Comparison of ENCODE assay signal across 8 cellular contexts in the genomic region with DNA sequence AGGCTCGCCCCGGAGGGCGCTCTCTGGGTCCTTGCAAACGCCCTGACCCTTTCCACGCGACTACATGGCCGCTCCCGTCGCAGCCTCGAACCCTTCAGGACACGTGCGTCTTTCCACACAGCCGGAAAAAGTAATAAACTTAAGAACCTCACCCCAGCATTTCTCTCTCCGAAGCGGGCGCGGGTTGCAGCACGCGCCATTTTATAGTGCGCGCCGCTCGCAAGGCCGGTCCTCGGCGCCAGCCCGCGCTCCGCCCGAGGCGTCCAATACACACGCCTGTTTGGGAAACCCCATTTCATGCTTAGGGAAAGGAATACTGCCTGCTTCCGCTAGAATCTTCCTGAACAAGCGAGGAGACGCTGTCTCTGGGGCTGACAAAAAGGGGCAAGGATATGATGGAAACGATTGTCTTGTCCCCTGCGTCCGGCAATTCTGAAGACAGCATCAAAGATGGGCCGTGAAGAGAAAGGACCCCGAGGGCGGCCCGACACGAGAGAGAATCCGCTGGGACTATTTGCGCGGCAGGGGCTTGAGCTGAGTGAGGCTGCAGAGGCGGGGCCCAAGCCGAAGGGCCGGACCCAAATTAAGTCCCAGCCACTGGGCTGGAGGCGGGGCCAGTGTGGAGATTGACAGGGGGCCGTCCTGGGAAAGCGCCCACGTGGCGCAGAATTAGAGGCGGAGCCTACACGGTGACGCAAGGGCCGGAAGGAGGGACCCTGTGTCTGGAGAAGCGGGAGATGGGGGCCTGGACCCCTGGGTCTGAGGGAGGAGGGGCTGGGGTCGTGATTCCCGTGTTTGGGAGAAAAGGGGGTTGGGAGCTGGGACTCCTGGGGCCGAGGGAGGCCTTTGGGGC. TPM values are rescaled to one million over a fixed set of nuclear protein-coding genes. Genes with fewer than 3 reads are reported as not detected.
DNase-seq lines count a peak whose midpoint lies in the region; ATAC-seq, FAIRE-seq and TF ChIP-seq lines count a peak whose summit lies in the region.

No MANE protein-coding gene starts in this region.

- peaks cover 40% of the 10 kb centered on the region for H3K79me2 ChIP-seq in keratinocyte (ENCODE audit: control insufficient read depth, insufficient read depth, low read length)

- no peak for TF ChIP-seq CTCF in keratinocyte (optimal IDR thresholded peaks at IDR 0.05 in 1 of 3, IDR thresholded peaks at IDR 0.05 in 1 of 3, conservative IDR thresholded peaks at IDR 0.05 in 1 of 3; ENCODE audit: extremely low read depth in 1 of 3, insufficient read depth in 2 of 3, low read length in 3 of 3)

- peak overlapping the region; percentile 73 to 93 (median 78) for H3K4me3 ChIP-seq in keratinocyte (ENCODE audit: control insufficient read depth in 2 of 3, extremely low read depth in 1 of 3, insufficient read depth in 2 of 3, low read depth in 1 of 3, low read length in 3 of 3)

- H3K27me3 ChIP-seq in keratinocyte (ENCODE audit: control insufficient read depth, extremely low read depth, insufficient read depth, low read length) = no peaks in the 10 kb centered on the region

- peak; percentile 99 for TF ChIP-seq POLR2A in GM19193 (IDR thresholded peaks at IDR 0.05; ENCODE audit: extremely low read depth, insufficient read depth, insufficient read length)

- H2AFZ ChIP-seq in keratinocyte (ENCODE audit: control insufficient read depth, low read length) = peak overlapping the region; percentile 98

- peaks cover 14% of the 10 kb centered on the region for H4K20me1 ChIP-seq in keratinocyte (ENCODE audit: control insufficient read depth, extremely low read depth, insufficient read depth, low read length)

- no peaks in the 10 kb centered on the region for H3K9me1 ChIP-seq in keratinocyte (ENCODE audit: control insufficient read depth, extremely low read depth, insufficient read depth, low read length)

- peaks cover 19% of the 10 kb centered on the region for H3K4me1 ChIP-seq in keratinocyte (ENCODE audit: control insufficient read depth, extremely low read depth, insufficient read depth, low read length)

- peak overlapping the region; percentile 99 for H3K9ac ChIP-seq in keratinocyte (ENCODE audit: control insufficient read depth, extremely low read depth, insufficient read depth, low read length)

- dilution Hi-C loops in keratinocyte (cut with MboI; ENCODE audit: extremely low pct_ligation_motif_present, low sequenced_read_pairs) = no loop called here

- peaks cover 4 to 22% of the 10 kb centered on the region in 2 experiments for H3K36me3 ChIP-seq in keratinocyte (ENCODE audit: control insufficient read depth in 2 of 2, extremely low read depth in 1 of 2, insufficient read depth in 2 of 2, low read length in 2 of 2)

- peak; percentile 65 for FAIRE-seq in keratinocyte (lab: Jason Lieb, UNC)

- peak overlapping the region; percentile 94 for H3K4me2 ChIP-seq in keratinocyte (ENCODE audit: control insufficient read depth, extremely low read depth, insufficient read depth, low read depth, low read length)

- peak; percentile 90 for ATAC-seq in HG03432 (IDR thresholded peaks at IDR 0.05; ENCODE audit: unreplicated experiment)

- peak overlapping the region; percentile 100 for H3K27ac ChIP-seq in keratinocyte (ENCODE audit: control insufficient read depth, insufficient read depth, low read length)

- DNase-seq in AML-193 (lab: John Stamatoyannopoulos, UW) = peak; percentile 97
- peak; percentile 97 for DNase-seq in NCI-H460 (ENCODE audit: extremely low read depth, low read depth)
- peak; percentile 97 for DNase-seq in activated CD4-positive, alpha-beta T cell treated with anti-CD3 and anti-CD28 coated beads for 1 hour
- peak; percentile 98 for DNase-seq in cerebellum (ENCODE audit: low spot score)
- DNase-seq in keratinocyte (ENCODE audit: low read depth, low spot score) = peak; percentile 83
- DNase-seq in stimulated activated CD4-positive, alpha-beta T cell treated with anti-CD3 and anti-CD28 coated beads, Interleukin-12 subunit alpha, Interleukin-12 subunit beta, amount 100 ng/mL, for 48 hours (ENCODE audit: low read depth in 2 of 3, low spot score in 1 of 3) = peak; percentile 95 to 98 (median 98)

- no peaks in the 10 kb centered on the region for H3K9me3 ChIP-seq in keratinocyte (ENCODE audit: control insufficient read depth, low read depth, low read length)

RNA-seq across cellular contexts. Expression of a gene that starts 14.4 kb away (rescaled TPM):
- total RNA-seq in NCI-H460 (2014; rRNA removed; shearing (Covaris generic)) = 0.32 TPM in 1 of 2 replicates, not detected in the other
- polyA plus RNA-seq in NCI-H460 (2014; cell fraction: nucleus; rRNA removed) = not detected in 2 replicates
- total RNA-seq in cerebellum = not detected
- not detected in 3 replicates for polyA plus RNA-seq in keratinocyte
- polyA plus RNA-seq in keratinocyte (2011; ENCODE audit: low read depth) = not detected
- not detected in 2 replicates for polyA plus RNA-seq in keratinocyte (2011; cell fraction: cytosol; rRNA removed)
- polyA plus RNA-seq in keratinocyte (2011; cell fraction: nucleus; rRNA removed) = not detected in 2 replicates
- polyA plus RNA-seq in keratinocyte (2012; ENCODE audit: low replicate concordance) = not detected in 2 replicates
- not detected in 3 replicates for polyA minus RNA-seq in keratinocyte
- polyA minus RNA-seq in keratinocyte (2011; cell fraction: cytosol; rRNA and poly(A)+ RNA removed) = not detected
- not detected in 2 replicates for polyA minus RNA-seq in keratinocyte (2011; cell fraction: nucleus; rRNA and poly(A)+ RNA removed)

RNA-seq across cellular contexts. Expression of a gene that starts 18.9 kb away (rescaled TPM):
- total RNA-seq in NCI-H460 (2014; rRNA removed; shearing (Covaris generic)) = 0.40 and 0.64 TPM in 2 replicates
- not detected in 2 replicates for polyA plus RNA-seq in NCI-H460 (2014; cell fraction: nucleus; rRNA removed)
- not detected for total RNA-seq in cerebellum
- 0.10 to 0.39 TPM (median 0.31 TPM) in 3 replicates for polyA plus RNA-seq in keratinocyte
- polyA plus RNA-seq in keratinocyte (2011; ENCODE audit: low read depth) = 5.6 TPM
- polyA plus RNA-seq in keratinocyte (2011; cell fraction: cytosol; rRNA removed) = 0.09 and 0.18 TPM in 2 replicates
- 0.37 and 0.61 TPM in 2 replicates for polyA plus RNA-seq in keratinocyte (2011; cell fraction: nucleus; rRNA removed)
- 0.25 and 11.3 TPM in 2 replicates for polyA plus RNA-seq in keratinocyte (2012; ENCODE audit: low replicate concordance)
- polyA minus RNA-seq in keratinocyte = 0.48 to 0.66 TPM in 2 of 3 replicates, not detected in the other
- not detected for polyA minus RNA-seq in keratinocyte (2011; cell fraction: cytosol; rRNA and poly(A)+ RNA removed)
- not detected in 2 replicates for polyA minus RNA-seq in keratinocyte (2011; cell fraction: nucleus; rRNA and poly(A)+ RNA removed)

RNA-seq across cellular contexts. Expression of a gene that starts 28.7 kb away (rescaled TPM):
- not detected in 2 replicates for total RNA-seq in NCI-H460 (2014; rRNA removed; shearing (Covaris generic))
- not detected in 2 replicates for polyA plus RNA-seq in NCI-H460 (2014; cell fraction: nucleus; rRNA removed)
- total RNA-seq in cerebellum = not detected
- not detected in 3 replicates for polyA plus RNA-seq in keratinocyte
- polyA plus RNA-seq in keratinocyte (2011; ENCODE audit: low read depth) = not detected
- not detected in 2 replicates for polyA plus RNA-seq in keratinocyte (2011; cell fraction: cytosol; rRNA removed)
- not detected in 2 replicates for polyA plus RNA-seq in keratinocyte (2011; cell fraction: nucleus; rRNA removed)
- not detected in 2 replicates for polyA plus RNA-seq in keratinocyte (2012; ENCODE audit: low replicate concordance)
- not detected in 3 replicates for polyA minus RNA-seq in keratinocyte
- polyA minus RNA-seq in keratinocyte (2011; cell fraction: cytosol; rRNA and poly(A)+ RNA removed) = not detected
- not detected in 2 replicates for polyA minus RNA-seq in keratinocyte (2011; cell fraction: nucleus; rRNA and poly(A)+ RNA removed)

RNA-seq across cellular contexts. Expression of a gene that starts 34.4 kb away (rescaled TPM):
- total RNA-seq in NCI-H460 (2014; rRNA removed; shearing (Covaris generic)) = not detected in 2 replicates
- not detected in 2 replicates for polyA plus RNA-seq in NCI-H460 (2014; cell fraction: nucleus; rRNA removed)
- not detected for total RNA-seq in cerebellum
- not detected in 3 replicates for polyA plus RNA-seq in keratinocyte
- not detected for polyA plus RNA-seq in keratinocyte (2011; ENCODE audit: low read depth)
- not detected in 2 replicates for polyA plus RNA-seq in keratinocyte (2011; cell fraction: cytosol; rRNA removed)
- polyA plus RNA-seq in keratinocyte (2011; cell fraction: nucleus; rRNA removed) = not detected in 2 replicates
- polyA plus RNA-seq in keratinocyte (2012; ENCODE audit: low replicate concordance) = not detected in 2 replicates
- polyA minus RNA-seq in keratinocyte = not detected in 3 replicates
- polyA minus RNA-seq in keratinocyte (2011; cell fraction: cytosol; rRNA and poly(A)+ RNA removed) = not detected
- not detected in 2 replicates for polyA minus RNA-seq in keratinocyte (2011; cell fraction: nucleus; rRNA and poly(A)+ RNA removed)

RNA-seq across cellular contexts. Expression of a gene that starts 50.1 kb away (rescaled TPM):
- not detected in 2 replicates for total RNA-seq in NCI-H460 (2014; rRNA removed; shearing (Covaris generic))
- polyA plus RNA-seq in NCI-H460 (2014; cell fraction: nucleus; rRNA removed) = not detected in 2 replicates
- not detected for total RNA-seq in cerebellum
- not detected in 3 replicates for polyA plus RNA-seq in keratinocyte
- not detected for polyA plus RNA-seq in keratinocyte (2011; ENCODE audit: low read depth)
- polyA plus RNA-seq in keratinocyte (2011; cell fraction: cytosol; rRNA removed) = not detected in 2 replicates
- not detected in 2 replicates for polyA plus RNA-seq in keratinocyte (2011; cell fraction: nucleus; rRNA removed)
- polyA plus RNA-seq in keratinocyte (2012; ENCODE audit: low replicate concordance) = not detected in 2 replicates
- not detected in 3 replicates for polyA minus RNA-seq in keratinocyte
- not detected for polyA minus RNA-seq in keratinocyte (2011; cell fraction: cytosol; rRNA and poly(A)+ RNA removed)
- not detected in 2 replicates for polyA minus RNA-seq in keratinocyte (2011; cell fraction: nucleus; rRNA and poly(A)+ RNA removed)

Comparison
In these comparisons a context has a peak if more than half of its experiments do, and no peak if none do; other contexts are left out.
1. Peak in every context shown above with its lines: DNase-seq, ATAC-seq, H3K4me3 ChIP-seq and H3K27ac ChIP-seq.